ENCODE assay signal across 1 cellular context in the genomic region with DNA sequence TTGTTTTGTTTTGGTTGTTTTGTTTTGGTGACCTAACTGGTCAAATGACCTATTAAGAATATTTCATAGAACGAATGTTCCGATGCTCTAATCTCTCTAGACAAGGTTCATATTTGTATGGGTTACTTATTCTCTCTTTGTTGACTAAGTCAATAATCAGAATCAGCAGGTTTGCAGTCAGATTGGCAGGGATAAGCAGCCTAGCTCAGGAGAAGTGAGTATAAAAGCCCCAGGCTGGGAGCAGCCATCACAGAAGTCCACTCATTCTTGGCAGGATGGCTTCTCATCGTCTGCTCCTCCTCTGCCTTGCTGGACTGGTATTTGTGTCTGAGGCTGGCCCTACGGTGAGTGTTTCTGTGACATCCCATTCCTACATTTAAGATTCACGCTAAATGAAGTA.
TF ChIP-seq lines count a peak whose summit lies in the region.

A gene (plus strand): TSS at position 250 of the 400 bp plus-strand sequence. CDS start 26 bp downstream, at position 276.

TF ChIP-seq in HepG2, 621 proteins besides CTCF, POLR2A, EP300 and RAD21 (continued from another document and continues in another):
- TF ChIP-seq, protein P1, sequence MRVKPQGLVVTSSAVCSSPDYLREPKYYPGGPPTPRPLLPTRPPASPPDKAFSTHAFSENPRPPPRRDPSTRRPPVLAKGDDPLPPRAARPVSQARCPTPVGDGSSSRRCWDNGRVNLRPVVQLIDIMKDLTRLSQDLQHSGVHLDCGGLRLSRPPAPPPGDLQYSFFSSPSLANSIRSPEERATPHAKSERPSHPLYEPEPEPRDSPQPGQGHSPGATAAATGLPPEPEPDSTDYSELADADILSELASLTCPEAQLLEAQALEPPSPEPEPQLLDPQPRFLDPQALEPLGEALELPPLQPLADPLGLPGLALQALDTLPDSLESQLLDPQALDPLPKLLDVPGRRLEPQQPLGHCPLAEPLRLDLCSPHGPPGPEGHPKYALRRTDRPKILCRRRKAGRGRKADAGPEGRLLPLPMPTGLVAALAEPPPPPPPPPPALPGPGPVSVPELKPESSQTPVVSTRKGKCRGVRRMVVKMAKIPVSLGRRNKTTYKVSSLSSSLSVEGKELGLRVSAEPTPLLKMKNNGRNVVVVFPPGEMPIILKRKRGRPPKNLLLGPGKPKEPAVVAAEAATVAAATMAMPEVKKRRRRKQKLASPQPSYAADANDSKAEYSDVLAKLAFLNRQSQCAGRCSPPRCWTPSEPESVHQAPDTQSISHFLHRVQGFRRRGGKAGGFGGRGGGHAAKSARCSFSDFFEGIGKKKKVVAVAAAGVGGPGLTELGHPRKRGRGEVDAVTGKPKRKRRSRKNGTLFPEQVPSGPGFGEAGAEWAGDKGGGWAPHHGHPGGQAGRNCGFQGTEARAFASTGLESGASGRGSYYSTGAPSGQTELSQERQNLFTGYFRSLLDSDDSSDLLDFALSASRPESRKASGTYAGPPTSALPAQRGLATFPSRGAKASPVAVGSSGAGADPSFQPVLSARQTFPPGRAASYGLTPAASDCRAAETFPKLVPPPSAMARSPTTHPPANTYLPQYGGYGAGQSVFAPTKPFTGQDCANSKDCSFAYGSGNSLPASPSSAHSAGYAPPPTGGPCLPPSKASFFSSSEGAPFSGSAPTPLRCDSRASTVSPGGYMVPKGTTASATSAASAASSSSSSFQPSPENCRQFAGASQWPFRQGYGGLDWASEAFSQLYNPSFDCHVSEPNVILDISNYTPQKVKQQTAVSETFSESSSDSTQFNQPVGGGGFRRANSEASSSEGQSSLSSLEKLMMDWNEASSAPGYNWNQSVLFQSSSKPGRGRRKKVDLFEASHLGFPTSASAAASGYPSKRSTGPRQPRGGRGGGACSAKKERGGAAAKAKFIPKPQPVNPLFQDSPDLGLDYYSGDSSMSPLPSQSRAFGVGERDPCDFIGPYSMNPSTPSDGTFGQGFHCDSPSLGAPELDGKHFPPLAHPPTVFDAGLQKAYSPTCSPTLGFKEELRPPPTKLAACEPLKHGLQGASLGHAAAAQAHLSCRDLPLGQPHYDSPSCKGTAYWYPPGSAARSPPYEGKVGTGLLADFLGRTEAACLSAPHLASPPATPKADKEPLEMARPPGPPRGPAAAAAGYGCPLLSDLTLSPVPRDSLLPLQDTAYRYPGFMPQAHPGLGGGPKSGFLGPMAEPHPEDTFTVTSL (CRISPR knock-in tag; IDR thresholded peaks at IDR 0.05; ENCODE audit: borderline replicate concordance): no peak; the same call in 1 of the 2 replicates
- 0 out of 2 replicates have a peak, but pooled peaks have one; percentile 30 for TF ChIP-seq JUND (CRISPR knock-in tag; IDR thresholded peaks at IDR 0.05)
- TF ChIP-seq NFKBIZ (CRISPR knock-in tag; IDR thresholded peaks at IDR 0.05): no peak
- no peak for TF ChIP-seq ATM (IDR thresholded peaks at IDR 0.05; ENCODE audit: borderline replicate concordance)
- TF ChIP-seq, protein P2, sequence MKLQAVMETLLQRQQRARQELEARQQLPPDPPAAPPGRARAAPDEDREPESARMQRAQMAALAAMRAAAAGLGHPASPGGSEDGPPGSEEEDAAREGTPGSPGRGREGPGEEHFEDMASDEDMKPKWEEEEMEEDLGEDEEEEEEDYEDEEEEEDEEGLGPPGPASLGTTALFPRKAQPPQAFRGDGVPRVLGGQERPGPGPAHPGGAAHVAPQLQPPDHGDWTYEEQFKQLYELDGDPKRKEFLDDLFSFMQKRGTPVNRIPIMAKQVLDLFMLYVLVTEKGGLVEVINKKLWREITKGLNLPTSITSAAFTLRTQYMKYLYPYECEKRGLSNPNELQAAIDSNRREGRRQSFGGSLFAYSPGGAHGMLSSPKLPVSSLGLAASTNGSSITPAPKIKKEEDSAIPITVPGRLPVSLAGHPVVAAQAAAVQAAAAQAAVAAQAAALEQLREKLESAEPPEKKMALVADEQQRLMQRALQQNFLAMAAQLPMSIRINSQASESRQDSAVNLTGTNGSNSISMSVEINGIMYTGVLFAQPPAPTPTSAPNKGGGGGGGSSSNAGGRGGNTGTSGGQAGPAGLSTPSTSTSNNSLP (IDR thresholded peaks at IDR 0.05; ENCODE audit: low read depth, low read length): peak; percentile 83
- no peak; the same call in 1 of the 2 replicates for TF ChIP-seq ZFP36L2 (CRISPR knock-in tag; IDR thresholded peaks at IDR 0.05)
- peak; percentile 81 for TF ChIP-seq FOXA1 (IDR thresholded peaks at IDR 0.05)
- peak; percentile 91 for TF ChIP-seq FOXA1 (CRISPR knock-in tag; IDR thresholded peaks at IDR 0.05)
- TF ChIP-seq, protein P3, sequence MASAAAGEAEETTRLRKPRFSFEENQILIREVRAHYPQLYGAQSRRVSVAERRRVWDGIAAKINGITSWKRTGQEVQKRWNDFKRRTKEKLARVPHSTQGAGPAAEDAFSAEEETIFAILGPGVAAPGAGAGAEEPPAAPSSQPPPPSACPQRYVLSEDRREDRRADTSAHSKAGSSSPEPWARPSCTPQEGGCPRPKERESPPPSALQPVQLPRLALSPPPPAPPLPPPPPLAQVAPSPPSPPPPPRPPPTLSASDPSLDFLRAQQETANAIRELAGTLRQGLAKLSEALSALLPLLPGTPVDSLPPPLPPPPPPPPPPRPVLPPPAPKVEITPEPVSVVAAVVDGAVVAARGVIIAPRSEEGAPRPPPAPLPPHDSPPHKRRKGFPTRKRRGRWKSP (CRISPR knock-in tag; IDR thresholded peaks at IDR 0.05): no peak
- no peak for TF ChIP-seq ZNF562 (CRISPR knock-in tag; IDR thresholded peaks at IDR 0.05; ENCODE audit: borderline replicate concordance)
- TF ChIP-seq ZNF44 (CRISPR knock-in tag; IDR thresholded peaks at IDR 0.05): no peak
- TF ChIP-seq ZNF616 (CRISPR knock-in tag; IDR thresholded peaks at IDR 0.05; ENCODE audit: low read depth): no peak
- TF ChIP-seq, protein P4, sequence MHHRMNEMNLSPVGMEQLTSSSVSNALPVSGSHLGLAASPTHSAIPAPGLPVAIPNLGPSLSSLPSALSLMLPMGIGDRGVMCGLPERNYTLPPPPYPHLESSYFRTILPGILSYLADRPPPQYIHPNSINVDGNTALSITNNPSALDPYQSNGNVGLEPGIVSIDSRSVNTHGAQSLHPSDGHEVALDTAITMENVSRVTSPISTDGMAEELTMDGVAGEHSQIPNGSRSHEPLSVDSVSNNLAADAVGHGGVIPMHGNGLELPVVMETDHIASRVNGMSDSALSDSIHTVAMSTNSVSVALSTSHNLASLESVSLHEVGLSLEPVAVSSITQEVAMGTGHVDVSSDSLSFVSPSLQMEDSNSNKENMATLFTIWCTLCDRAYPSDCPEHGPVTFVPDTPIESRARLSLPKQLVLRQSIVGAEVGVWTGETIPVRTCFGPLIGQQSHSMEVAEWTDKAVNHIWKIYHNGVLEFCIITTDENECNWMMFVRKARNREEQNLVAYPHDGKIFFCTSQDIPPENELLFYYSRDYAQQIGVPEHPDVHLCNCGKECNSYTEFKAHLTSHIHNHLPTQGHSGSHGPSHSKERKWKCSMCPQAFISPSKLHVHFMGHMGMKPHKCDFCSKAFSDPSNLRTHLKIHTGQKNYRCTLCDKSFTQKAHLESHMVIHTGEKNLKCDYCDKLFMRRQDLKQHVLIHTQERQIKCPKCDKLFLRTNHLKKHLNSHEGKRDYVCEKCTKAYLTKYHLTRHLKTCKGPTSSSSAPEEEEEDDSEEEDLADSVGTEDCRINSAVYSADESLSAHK (CRISPR knock-in tag; IDR thresholded peaks at IDR 0.05; ENCODE audit: borderline replicate concordance): no peak
- no peak for TF ChIP-seq TCF7L2 (IDR thresholded peaks at IDR 0.05; ENCODE audit: low read depth, low read length)
- no peak; the same call in 1 of the 2 replicates for TF ChIP-seq ZNF317 (CRISPR knock-in tag; IDR thresholded peaks at IDR 0.05)
- TF ChIP-seq ZNF431 (CRISPR knock-in tag; IDR thresholded peaks at IDR 0.05; ENCODE audit: borderline replicate concordance, low read depth): no peak; the same call in 1 of the 2 replicates
- no peak for TF ChIP-seq MYC (CRISPR knock-in tag; IDR thresholded peaks at IDR 0.05; ENCODE audit: borderline replicate concordance)
- 0 out of 2 replicates have a peak, but pooled peaks have one; percentile 47 for TF ChIP-seq ZNF772 (CRISPR knock-in tag; IDR thresholded peaks at IDR 0.05)
- TF ChIP-seq KDM4B (CRISPR knock-in tag; IDR thresholded peaks at IDR 0.05): peak; percentile 77; the same call in 1 of the 2 replicates
- no peak for TF ChIP-seq SRF (IDR thresholded peaks at IDR 0.05; ENCODE audit: low read depth, low read length)
- TF ChIP-seq ZFP36 (IDR thresholded peaks at IDR 0.05; ENCODE audit: borderline replicate concordance, low read depth, low read length, partially characterized antibody): no peak
- no peak for TF ChIP-seq ERF (CRISPR knock-in tag; IDR thresholded peaks at IDR 0.05)
- TF ChIP-seq ZNF577 (CRISPR knock-in tag; IDR thresholded peaks at IDR 0.05; ENCODE audit: borderline replicate concordance, low read depth): no peak
- no peak for TF ChIP-seq HIVEP1 (CRISPR knock-in tag; IDR thresholded peaks at IDR 0.05)
- no peak for TF ChIP-seq ZNF143 (CRISPR knock-in tag; IDR thresholded peaks at IDR 0.05)
- TF ChIP-seq KLF11 (CRISPR knock-in tag; IDR thresholded peaks at IDR 0.05): no peak
- TF ChIP-seq ZNF605 (CRISPR knock-in tag; IDR thresholded peaks at IDR 0.05): no peak
- TF ChIP-seq, protein P5, sequence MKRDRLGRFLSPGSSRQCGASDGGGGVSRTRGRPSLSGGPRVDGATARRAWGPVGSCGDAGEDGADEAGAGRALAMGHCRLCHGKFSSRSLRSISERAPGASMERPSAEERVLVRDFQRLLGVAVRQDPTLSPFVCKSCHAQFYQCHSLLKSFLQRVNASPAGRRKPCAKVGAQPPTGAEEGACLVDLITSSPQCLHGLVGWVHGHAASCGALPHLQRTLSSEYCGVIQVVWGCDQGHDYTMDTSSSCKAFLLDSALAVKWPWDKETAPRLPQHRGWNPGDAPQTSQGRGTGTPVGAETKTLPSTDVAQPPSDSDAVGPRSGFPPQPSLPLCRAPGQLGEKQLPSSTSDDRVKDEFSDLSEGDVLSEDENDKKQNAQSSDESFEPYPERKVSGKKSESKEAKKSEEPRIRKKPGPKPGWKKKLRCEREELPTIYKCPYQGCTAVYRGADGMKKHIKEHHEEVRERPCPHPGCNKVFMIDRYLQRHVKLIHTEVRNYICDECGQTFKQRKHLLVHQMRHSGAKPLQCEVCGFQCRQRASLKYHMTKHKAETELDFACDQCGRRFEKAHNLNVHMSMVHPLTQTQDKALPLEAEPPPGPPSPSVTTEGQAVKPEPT (CRISPR knock-in tag; IDR thresholded peaks at IDR 0.05; ENCODE audit: low read depth): no peak
- no peak for TF ChIP-seq NR1H2 (CRISPR knock-in tag; IDR thresholded peaks at IDR 0.05; ENCODE audit: borderline replicate concordance, low read depth)
- TF ChIP-seq RORA (CRISPR knock-in tag; IDR thresholded peaks at IDR 0.05): 0 out of 2 replicates have a peak, but pooled peaks have one; percentile 72
- peak; percentile 75 for TF ChIP-seq NR2F2 (IDR thresholded peaks at IDR 0.05; ENCODE audit: borderline replicate concordance, low read depth)
- TF ChIP-seq CBFB (CRISPR knock-in tag; IDR thresholded peaks at IDR 0.05): no peak
- no peak for TF ChIP-seq RBAK (CRISPR knock-in tag; IDR thresholded peaks at IDR 0.05)
- TF ChIP-seq, protein P6, sequence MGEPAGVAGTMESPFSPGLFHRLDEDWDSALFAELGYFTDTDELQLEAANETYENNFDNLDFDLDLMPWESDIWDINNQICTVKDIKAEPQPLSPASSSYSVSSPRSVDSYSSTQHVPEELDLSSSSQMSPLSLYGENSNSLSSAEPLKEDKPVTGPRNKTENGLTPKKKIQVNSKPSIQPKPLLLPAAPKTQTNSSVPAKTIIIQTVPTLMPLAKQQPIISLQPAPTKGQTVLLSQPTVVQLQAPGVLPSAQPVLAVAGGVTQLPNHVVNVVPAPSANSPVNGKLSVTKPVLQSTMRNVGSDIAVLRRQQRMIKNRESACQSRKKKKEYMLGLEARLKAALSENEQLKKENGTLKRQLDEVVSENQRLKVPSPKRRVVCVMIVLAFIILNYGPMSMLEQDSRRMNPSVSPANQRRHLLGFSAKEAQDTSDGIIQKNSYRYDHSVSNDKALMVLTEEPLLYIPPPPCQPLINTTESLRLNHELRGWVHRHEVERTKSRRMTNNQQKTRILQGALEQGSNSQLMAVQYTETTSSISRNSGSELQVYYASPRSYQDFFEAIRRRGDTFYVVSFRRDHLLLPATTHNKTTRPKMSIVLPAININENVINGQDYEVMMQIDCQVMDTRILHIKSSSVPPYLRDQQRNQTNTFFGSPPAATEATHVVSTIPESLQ (CRISPR knock-in tag; conservative IDR thresholded peaks at IDR 0.05): no peak
- TF ChIP-seq, protein P7, sequence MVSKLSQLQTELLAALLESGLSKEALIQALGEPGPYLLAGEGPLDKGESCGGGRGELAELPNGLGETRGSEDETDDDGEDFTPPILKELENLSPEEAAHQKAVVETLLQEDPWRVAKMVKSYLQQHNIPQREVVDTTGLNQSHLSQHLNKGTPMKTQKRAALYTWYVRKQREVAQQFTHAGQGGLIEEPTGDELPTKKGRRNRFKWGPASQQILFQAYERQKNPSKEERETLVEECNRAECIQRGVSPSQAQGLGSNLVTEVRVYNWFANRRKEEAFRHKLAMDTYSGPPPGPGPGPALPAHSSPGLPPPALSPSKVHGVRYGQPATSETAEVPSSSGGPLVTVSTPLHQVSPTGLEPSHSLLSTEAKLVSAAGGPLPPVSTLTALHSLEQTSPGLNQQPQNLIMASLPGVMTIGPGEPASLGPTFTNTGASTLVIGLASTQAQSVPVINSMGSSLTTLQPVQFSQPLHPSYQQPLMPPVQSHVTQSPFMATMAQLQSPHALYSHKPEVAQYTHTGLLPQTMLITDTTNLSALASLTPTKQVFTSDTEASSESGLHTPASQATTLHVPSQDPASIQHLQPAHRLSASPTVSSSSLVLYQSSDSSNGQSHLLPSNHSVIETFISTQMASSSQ (IDR thresholded peaks at IDR 0.05; ENCODE audit: low read depth): peak; percentile 89
- TF ChIP-seq, protein P7 (CRISPR knock-in tag; IDR thresholded peaks at IDR 0.05; ENCODE audit: borderline replicate concordance): peak; percentile 95
- no peak for TF ChIP-seq KAT2B (IDR thresholded peaks at IDR 0.05; ENCODE audit: borderline replicate concordance, low read depth, low read length)
- TF ChIP-seq, protein P8, sequence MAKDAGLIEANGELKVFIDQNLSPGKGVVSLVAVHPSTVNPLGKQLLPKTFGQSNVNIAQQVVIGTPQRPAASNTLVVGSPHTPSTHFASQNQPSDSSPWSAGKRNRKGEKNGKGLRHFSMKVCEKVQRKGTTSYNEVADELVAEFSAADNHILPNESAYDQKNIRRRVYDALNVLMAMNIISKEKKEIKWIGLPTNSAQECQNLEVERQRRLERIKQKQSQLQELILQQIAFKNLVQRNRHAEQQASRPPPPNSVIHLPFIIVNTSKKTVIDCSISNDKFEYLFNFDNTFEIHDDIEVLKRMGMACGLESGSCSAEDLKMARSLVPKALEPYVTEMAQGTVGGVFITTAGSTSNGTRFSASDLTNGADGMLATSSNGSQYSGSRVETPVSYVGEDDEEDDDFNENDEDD (CRISPR knock-in tag; IDR thresholded peaks at IDR 0.05; ENCODE audit: borderline replicate concordance): no peak
